ENCODE assay signal across 11 cellular contexts in genomic region chr9:34983209-34983608, GRCh38. TPM values are rescaled to one million over a fixed set of nuclear protein-coding genes. Genes with fewer than 3 reads are reported as not detected.
DNase-seq lines count a peak whose midpoint lies in the region; ATAC-seq and TF ChIP-seq lines count a peak whose summit lies in the region.
"Had no signal": no experiment of that assay in that cellular context is flagged by ENCODE, and none has a peak within 500 bp of the region (broad histone marks: within the 10 kb centered on the region; RNA-seq: fewer than 3 reads in every experiment).

No MANE protein-coding gene starts in this region.

- H3K36me3 ChIP-seq in sigmoid colon (no peaks in the 10 kb centered on the region), prostate gland (no peaks in the 10 kb centered on the region)

- DNase-seq in HL-60 (ENCODE audit: low read depth in 1 of 2, low spot score in 1 of 2) (peak in 1 of 2 experiments; percentile 74), coronary artery (ENCODE audit: low spot score) (peak; percentile 47), sigmoid colon (no peak), NCI-H128 (lab: John Stamatoyannopoulos, UW; ENCODE audit: unreplicated experiment) (no peak), prostate gland (ENCODE audit: low spot score) (no peak), medulla oblongata (ENCODE audit: extremely low spot score) (no peak)
- DNase-seq: DMS79 treated with DMSO at 0.1 percent for 48 hours; effector memory CD4-positive, alpha-beta T cell; GM23248 had no signal

- TF ChIP-seq POLR2A in sigmoid colon (IDR thresholded peaks at IDR 0.05): no peak
- no peak for TF ChIP-seq POLR2A in prostate gland (IDR thresholded peaks at IDR 0.05)

- ATAC-seq in GM18511 (IDR thresholded peaks at IDR 0.05; ENCODE audit: unreplicated experiment): peak; percentile 69
- peak; percentile 73 for ATAC-seq in GM21576 (IDR thresholded peaks at IDR 0.05; ENCODE audit: unreplicated experiment)

- no peaks in the 10 kb centered on the region for H3K9me3 ChIP-seq in sigmoid colon
- H3K9me3 ChIP-seq in prostate gland: no peaks in the 10 kb centered on the region

- H3K27me3 ChIP-seq in HL-60 (ENCODE audit: insufficient read depth, poor library complexity, severe bottlenecking): no peaks in the 10 kb centered on the region
- H3K27me3 ChIP-seq in sigmoid colon: no peaks in the 10 kb centered on the region
- no peaks in the 10 kb centered on the region for H3K27me3 ChIP-seq in prostate gland (replicated peaks; ENCODE audit: insufficient read depth)

- H3K27ac ChIP-seq in HL-60 (replicated peaks) (peak overlapping the region; percentile 80), coronary artery (no peak overlapping the region), sigmoid colon (no peak overlapping the region), prostate gland (no peak overlapping the region)
- H3K27ac ChIP-seq: GM23248 had no signal

- TF ChIP-seq EP300 in sigmoid colon (IDR thresholded peaks at IDR 0.05): no peak

- H3K4me3 ChIP-seq in HL-60 (replicated peaks; ENCODE audit: insufficient read depth, low read length) (no peak overlapping the region), coronary artery (no peak overlapping the region), sigmoid colon (no peak overlapping the region), prostate gland (no peak overlapping the region)
- H3K4me3 ChIP-seq: GM23248 had no signal

- TF ChIP-seq CTCF in HL-60 (IDR thresholded peaks at IDR 0.05; ENCODE audit: insufficient read depth, low read length): no peak
- TF ChIP-seq CTCF in coronary artery (IDR thresholded peaks at IDR 0.05): no peak
- TF ChIP-seq CTCF in sigmoid colon (IDR thresholded peaks at IDR 0.05): no peak
- TF ChIP-seq CTCF in prostate gland (IDR thresholded peaks at IDR 0.05): no peak

- intact Hi-C loops in sigmoid colon (cut with DNase I) (no loop called here), prostate gland (cut with DNase I) (loop anchor here (5.0 to 10.0 kb wide), 2 partner anchors 76 to 278 kb away; no protein-coding TSS in a partner anchor)

- H3K4me1 ChIP-seq in sigmoid colon: peaks cover 0 to 3% (median 1%) of the 10 kb centered on the region in 4 donors
- H3K4me1 ChIP-seq in prostate gland (replicated peaks): no peaks in the 10 kb centered on the region

- WGBS in sigmoid colon, 2 donors: 76 to 88% methylated on average over 2 of the region's 2 CpGs
- 93% methylated on average over 2 of the region's 2 CpGs for WGBS in prostate gland

RNA-seq across cellular contexts. Expression of gene DNAJB5, which starts 6.3 kb away (rescaled TPM):
- total RNA-seq in sigmoid colon (10 to 100 TPM; 27.8 to 58.7 (median 56.2) TPM), prostate gland (10 to 100 TPM; 16.5 to 43.3 TPM)
- 1 to 10 TPM in 2 of 3 donors, under 1 TPM in 1; 0.92 to 7.1 (median 2.4) TPM for polyA plus RNA-seq in sigmoid colon

RNA-seq across cellular contexts. Expression of gene PHF24, which starts 25.1 kb away (rescaled TPM):
- 1 to 10 TPM in 2 of 4 donors, under 1 TPM in 2; 0.66 to 2.2 (median 0.87) TPM for total RNA-seq in sigmoid colon
- under 1 TPM in 2 of 3 donors, not detected in 1; under 0.01 to 0.60 TPM for polyA plus RNA-seq in sigmoid colon
- 100 to 1,000 TPM in 1 of 2 donors, not detected in 1; 111 TPM for total RNA-seq in prostate gland
- total RNA-seq: GM23248 had no signal
- polyA plus RNA-seq: GM23248 had no signal
